8 cellular contexts compared by ENCODE assay signal in genomic region chr15:98952381-98952803, GRCh38. TPM values are rescaled to one million over a fixed set of nuclear protein-coding genes. Genes with fewer than 3 reads are reported as not detected.
DNase-seq lines count a peak whose midpoint lies in the region; ATAC-seq and TF ChIP-seq lines count a peak whose summit lies in the region.

No MANE protein-coding gene starts in this region.

- TF ChIP-seq CTCF in MM.1S (IDR thresholded peaks at IDR 0.05; ENCODE audit: low read length) (no peak), natural killer cell (IDR thresholded peaks at IDR 0.05) (no peak)

- H3K36me3 Mint-ChIP-seq in natural killer cell, result no peaks in the 10 kb centered on the region

- no peaks in the 10 kb centered on the region for H3K79me2 ChIP-seq in MM.1S (ENCODE audit: low read length)

- peak; percentile 94 for ATAC-seq in GM18861 (IDR thresholded peaks at IDR 0.05; ENCODE audit: unreplicated experiment)
- ATAC-seq in GM21786 (IDR thresholded peaks at IDR 0.05; ENCODE audit: unreplicated experiment), result peak; percentile 91
- ATAC-seq in natural killer cell, result peak; percentile 48 to 65 (median 58)

- no peaks in the 10 kb centered on the region for H3K9me2 ChIP-seq in MM.1S (replicated peaks; ENCODE audit: insufficient read depth, low read length)

- no peaks in the 10 kb centered on the region for H3K9me3 Mint-ChIP-seq in natural killer cell

- H3K4me3 ChIP-seq in MM.1S (ENCODE audit: low read length), result peak overlapping the region; percentile 23; the same call in 1 of the 2 replicates

- no peaks in the 10 kb centered on the region for H4K20me1 ChIP-seq in MM.1S (ENCODE audit: insufficient read depth, low read length)

- peaks cover 37 to 44% of the 10 kb centered on the region in 2 donors for H3K4me1 Mint-ChIP-seq in natural killer cell

- peak overlapping the region; percentile 21 for H2AFZ ChIP-seq in MM.1S (ENCODE audit: low read length)

- H3K9ac ChIP-seq in MM.1S (ENCODE audit: low read length), result peak overlapping the region; percentile 15; the same call in 1 of the 2 replicates

- peak overlapping the region; percentile 88 to 89 for H3K27ac Mint-ChIP-seq in natural killer cell

- H3F3A ChIP-seq in MM.1S (ENCODE audit: insufficient read depth, low read length), result peaks cover 20% of the 10 kb centered on the region

- H3K27me3 ChIP-seq in MM.1S (replicated peaks; ENCODE audit: insufficient read depth, low read length), result no peaks in the 10 kb centered on the region

- H3K27me3 Mint-ChIP-seq in natural killer cell (ENCODE audit: low read depth in 2 of 2), result no peaks in the 10 kb centered on the region

- H3K36me3 ChIP-seq in MM.1S (replicated peaks; ENCODE audit: insufficient read depth, low read length), result no peaks in the 10 kb centered on the region

- DNase-seq in MM.1S (peak; percentile 88), natural killer cell (no peak), NCI-H1105 (lab: John Stamatoyannopoulos, UW) (no peak), iPS-NIHi11 (ENCODE audit: low spot score) (no peak), NCI-H1105 treated with DMSO at 0.1 percent for 48 hours (lab: John Stamatoyannopoulos, UW) (no peak), superior temporal gyrus (ENCODE audit: extremely low spot score) (no peak)

- peaks cover 18% of the 10 kb centered on the region for H3K4me1 ChIP-seq in MM.1S (ENCODE audit: low read length)

- peak overlapping the region; percentile 65 for H3K4me2 ChIP-seq in MM.1S (ENCODE audit: low read depth, low read length)

- no peaks in the 10 kb centered on the region for H3K9me3 ChIP-seq in MM.1S (replicated peaks; ENCODE audit: insufficient read depth, low read length)

- peak overlapping the region; percentile 65; the same call in 1 of the 2 replicates for H3K27ac ChIP-seq in MM.1S (ENCODE audit: low read length)

- intact Hi-C loops in natural killer cell (cut with micrococcal nuclease), result loop anchor here (5.0 kb wide), 2 partner anchors 105 to 300 kb away; no protein-coding TSS in a partner anchor

- peak overlapping the region; percentile 84 for H3K4me3 Mint-ChIP-seq in natural killer cell

RNA-seq across cellular contexts. Expression of gene PGPEP1L, which starts 55.2 kb away (rescaled TPM):
- not detected for total RNA-seq in natural killer cell
